1 cellular context compared by ENCODE assay signal in genomic region chr12:49277466-49277865, GRCh38.
TF ChIP-seq lines count a peak whose summit lies in the region.

No MANE protein-coding gene starts in this region.

TF ChIP-seq in A549, 52 proteins besides CTCF, POLR2A, EP300 and RAD21 (continued from another document):
- no peak for TF ChIP-seq POLR2AphosphoS2 (conservative IDR thresholded peaks at IDR 0.05; ENCODE audit: low read length)
- TF ChIP-seq MYC (IDR thresholded peaks at IDR 0.05; ENCODE audit: borderline replicate concordance, low read length), result no peak
- TF ChIP-seq KDM1A (IDR thresholded peaks at IDR 0.05; ENCODE audit: low read depth), result no peak
- no peak for TF ChIP-seq NPAS2 (CRISPR knock-in tag; IDR thresholded peaks at IDR 0.05; ENCODE audit: borderline replicate concordance)
- TF ChIP-seq TP53 (CRISPR knock-in tag; IDR thresholded peaks at IDR 0.05), result no peak
- no peak for TF ChIP-seq ATOH8 (CRISPR knock-in tag; IDR thresholded peaks at IDR 0.05; ENCODE audit: low read depth)
- TF ChIP-seq CHD2 (IDR thresholded peaks at IDR 0.05; ENCODE audit: low read length, partially characterized antibody), result no peak
- TF ChIP-seq MAX (IDR thresholded peaks at IDR 0.05), result no peak
- TF ChIP-seq PBX3 (IDR thresholded peaks at IDR 0.05), result no peak
- TF ChIP-seq HDAC2 (IDR thresholded peaks at IDR 0.05), result no peak
- no peak for TF ChIP-seq BCL3 (IDR thresholded peaks at IDR 0.05)
- no peak for TF ChIP-seq PHF8 (IDR thresholded peaks at IDR 0.05; ENCODE audit: borderline replicate concordance, low read depth)
- no peak for TF ChIP-seq MAZ (IDR thresholded peaks at IDR 0.05; ENCODE audit: borderline replicate concordance, low read depth, low read length)
